In the genomic region with DNA sequence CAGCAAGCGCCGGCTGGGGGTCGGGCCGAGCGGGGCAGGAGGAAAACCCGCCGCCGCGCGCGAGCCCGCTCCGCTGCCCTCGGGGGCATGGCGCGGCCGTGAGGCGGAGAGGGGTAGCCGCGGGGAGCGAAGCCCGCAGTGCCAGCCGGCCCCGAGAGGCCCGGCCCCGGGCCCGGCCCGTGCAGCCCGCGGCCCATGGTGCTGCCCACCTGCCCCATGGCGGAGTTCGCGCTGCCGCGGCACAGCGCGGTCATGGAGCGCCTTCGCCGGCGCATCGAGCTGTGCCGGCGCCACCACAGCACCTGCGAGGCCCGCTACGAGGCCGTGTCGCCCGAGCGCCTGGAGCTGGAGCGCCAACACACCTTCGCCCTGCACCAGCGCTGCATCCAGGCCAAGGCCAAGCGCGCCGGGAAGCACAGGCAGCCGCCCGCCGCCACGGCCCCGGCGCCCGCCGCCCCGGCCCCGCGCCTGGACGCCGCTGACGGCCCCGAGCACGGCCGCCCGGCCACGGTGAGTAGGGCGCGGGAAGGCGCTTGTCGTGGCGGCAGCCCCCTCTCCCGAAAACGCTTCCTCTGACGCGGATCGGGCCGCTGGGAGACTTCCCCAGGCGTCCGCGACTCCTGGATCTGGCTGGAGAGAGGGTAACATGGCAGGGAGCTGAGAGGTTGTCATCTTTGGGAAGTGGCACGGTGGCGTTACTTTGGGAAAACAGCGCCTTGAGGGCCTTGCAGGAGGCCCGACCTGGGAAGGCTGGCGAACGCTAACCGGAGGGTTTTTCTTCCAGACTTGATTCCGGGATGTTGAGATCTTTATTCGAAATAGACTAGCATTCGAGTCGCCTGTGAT, we compare ENCODE assay signal across 8 cellular contexts. TPM values are rescaled to one million over a fixed set of nuclear protein-coding genes. Genes with fewer than 3 reads are reported as not detected.
DNase-seq lines count a peak whose midpoint lies in the region; ATAC-seq and TF ChIP-seq lines count a peak whose summit lies in the region.

No MANE protein-coding gene starts in this region.

- H3K27me3 Mint-ChIP-seq in Calu3 (ENCODE audit: unreplicated experiment) (no peaks in the 10 kb centered on the region), T-helper 17 cell (no peaks in the 10 kb centered on the region)

- H3K4me1 Mint-ChIP-seq in Calu3 (ENCODE audit: low read depth, unreplicated experiment) (peaks cover 35% of the 10 kb centered on the region), T-helper 17 cell (peaks cover 34% of the 10 kb centered on the region)

- no TSS peak for BruUV-seq in Calu3 (replicated peaks; lab: Mats Ljungman, UMichigan)

- ATAC-seq in GM19438 (IDR thresholded peaks at IDR 0.05; ENCODE audit: low read depth, unreplicated experiment) (peak; percentile 28), HG03469 (IDR thresholded peaks at IDR 0.05; ENCODE audit: unreplicated experiment) (peak; percentile 7), T-helper 17 cell (peak; percentile 34)

- H3K27ac Mint-ChIP-seq in Calu3 (ENCODE audit: unreplicated experiment) (peak overlapping the region; percentile 89), T-helper 17 cell (peak overlapping the region; percentile 95)

- no peaks in the 10 kb centered on the region for H3K9me3 Mint-ChIP-seq in Calu3 (ENCODE audit: low read depth, unreplicated experiment)

- peak overlapping the region; percentile 87 for H3K4me3 Mint-ChIP-seq in Calu3 (ENCODE audit: low read depth, unreplicated experiment)
- H3K4me3 Mint-ChIP-seq in T-helper 17 cell: peak overlapping the region; percentile 93

- CTCF ChIA-PET in Calu3 (lab: Charles Lee): interaction anchor here (1.1 to 1.3 kb wide), 2 partner anchors 30 to 87 kb away, joined by 3 read pairs; no protein-coding TSS in a partner anchor

- H3K27me3 ChIP-seq in layer of hippocampus (ENCODE audit: control insufficient read depth, insufficient read depth, low read length): no peaks in the 10 kb centered on the region

- H3K27ac ChIP-seq in layer of hippocampus (ENCODE audit: low read depth, low read length): peak overlapping the region; percentile 91

- intact Hi-C loops in Calu3 (cut with micrococcal nuclease; ENCODE audit: unreplicated experiment): loop anchor here (5.0 kb wide), 1 partner anchor 36 kb away; the partner anchor contains the start of gene CANX

- no peaks in the 10 kb centered on the region for H3K9me3 ChIP-seq in T-helper 17 cell (ENCODE audit: control insufficient read depth, low read length, poor library complexity, severe bottlenecking)

- DNase-seq in Calu3 (peak; percentile 54), T-helper 17 cell (peak in 2 of 3 donors; percentile 30 to 35), cerebellar cortex (ENCODE audit: low spot score) (peak; percentile 35), middle frontal gyrus (ENCODE audit: extremely low spot score, low spot score) (no peak)
- DNase-seq in stimulated activated CD4-positive, alpha-beta T cell treated with anti-CD3 and anti-CD28 coated beads, Interleukin-1b, Interleukin-23, amount 100 ng/mL, for 24 hours (ENCODE audit: low read depth in 4 of 4, low spot score in 1 of 4): peak in 3 of 4 experiments; percentile 4 to 31 (median 21)

- H3K36me3 Mint-ChIP-seq in Calu3 (ENCODE audit: insufficient read depth, unreplicated experiment) (peaks cover 63% of the 10 kb centered on the region), T-helper 17 cell (ENCODE audit: low read depth) (no peaks in the 10 kb centered on the region)

- no peak for TF ChIP-seq CTCF in Calu3 (IDR thresholded peaks at IDR 0.05; ENCODE audit: unreplicated experiment)

RNA-seq across cellular contexts. Expression of gene MAML1, which starts 0.5 kb away (rescaled TPM):
- total RNA-seq in Calu3 (2022) (37.0 and 38.5 TPM in 2 replicates), T-helper 17 cell (10 to 100 TPM; 28.4 to 33.2 TPM)

RNA-seq across cellular contexts. Expression of gene CANX, which starts 34.4 kb away (rescaled TPM):
- total RNA-seq in Calu3 (2022): 1,253 and 1,434 TPM in 2 replicates
- total RNA-seq in T-helper 17 cell: 100 to 1,000 TPM; 235 to 238 TPM

RNA-seq across cellular contexts. Expression of gene CBY3, which starts 52.3 kb away (rescaled TPM):
- total RNA-seq in Calu3 (2022) (not detected in 2 replicates), T-helper 17 cell (not detected)
